In the genomic region with DNA sequence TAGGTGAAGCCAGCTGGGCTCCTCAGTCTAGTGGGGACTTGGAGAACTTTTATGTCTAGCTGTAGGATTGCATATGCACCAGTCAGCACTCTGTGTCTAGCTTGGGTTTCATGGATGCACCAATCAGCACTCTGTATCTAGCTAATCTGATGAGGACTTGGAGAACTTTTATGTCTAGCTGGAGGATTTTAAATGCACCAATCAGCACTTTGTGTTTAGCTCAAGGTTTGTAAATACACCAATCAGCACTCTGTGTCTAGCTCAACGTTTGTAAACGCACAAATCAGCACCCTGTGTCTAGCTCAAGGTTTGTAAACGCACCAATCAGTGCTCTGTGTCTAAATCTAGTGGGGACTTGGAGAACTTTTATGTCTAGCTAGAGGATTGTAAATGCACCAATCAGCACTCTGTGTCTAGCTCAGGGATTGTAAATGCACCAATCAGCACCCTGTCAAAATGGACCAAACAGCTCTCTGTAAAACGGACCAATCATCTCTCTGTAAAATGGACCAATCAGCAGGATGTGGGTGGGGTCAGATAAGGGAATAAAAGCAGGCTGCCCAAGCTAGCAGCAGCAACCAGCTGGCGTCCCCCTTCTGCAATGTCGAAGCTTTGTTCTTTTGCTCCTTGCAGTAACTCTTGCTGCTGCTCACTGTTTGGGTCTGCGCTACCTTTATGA, we compare ENCODE assay signal across 3 cellular contexts.
TF ChIP-seq lines count a peak whose summit lies in the region.

No MANE protein-coding gene starts in this region.

TF ChIP-seq in A549, 52 proteins besides CTCF, POLR2A, EP300 and RAD21:
- peak; percentile 78 for TF ChIP-seq MAFK (IDR thresholded peaks at IDR 0.05; ENCODE audit: partially characterized antibody)

TF ChIP-seq in IMR-90, 13 proteins besides CTCF, POLR2A, EP300 and RAD21:
- TF ChIP-seq MAFK (IDR thresholded peaks at IDR 0.05; ENCODE audit: low read depth, low read length), result 0 out of 2 replicates have a peak, but pooled peaks have one; percentile 21

TF ChIP-seq in HepG2, 621 proteins besides CTCF, POLR2A, EP300 and RAD21:
- peak; percentile 42; the same call in 1 of the 2 replicates for TF ChIP-seq MAFF (IDR thresholded peaks at IDR 0.05; ENCODE audit: low read depth, low read length)
- TF ChIP-seq NFYB (CRISPR knock-in tag; IDR thresholded peaks at IDR 0.05), result peak; percentile 58; the same call in 1 of the 2 replicates
- peak; percentile 31 to 53; a peak in 2 of 4 replicates for TF ChIP-seq MAFK (conservative IDR thresholded peaks at IDR 0.05 in 1 of 2, IDR thresholded peaks at IDR 0.05 in 1 of 2; ENCODE audit: low read length in 2 of 2)
- TF ChIP-seq NFYC (CRISPR knock-in tag; IDR thresholded peaks at IDR 0.05), result peak; percentile 31; the same call in 1 of the 2 replicates
TF ChIP-seq in HepG2: peak in this region for 4; not testable (repeated sequence) for 617.
